Comparison of ENCODE assay signal across 1 cellular context in genomic region chr7:74306737-74307469, GRCh38.
TF ChIP-seq lines count a peak whose summit lies in the region.

No MANE protein-coding gene starts in this region.

TF ChIP-seq in SK-N-SH, 30 proteins besides CTCF, POLR2A, EP300 and RAD21 (continued from another document):
- TF ChIP-seq FOSL2 (IDR thresholded peaks at IDR 0.05; ENCODE audit: borderline replicate concordance, low read depth) (peak; percentile 71; the same call in 1 of the 2 replicates), REST (IDR thresholded peaks at IDR 0.05; ENCODE audit: low read depth, low read length) (0 out of 2 replicates have a peak, but pooled peaks have one; percentile 15), MXI1 (IDR thresholded peaks at IDR 0.05; ENCODE audit: low read depth, low read length) (no peak), JUND (IDR thresholded peaks at IDR 0.05) (peak; percentile 63; the same call in 1 of the 2 replicates), TCF12 (IDR thresholded peaks at IDR 0.05) (peak; percentile 75), MEF2A (IDR thresholded peaks at IDR 0.05; ENCODE audit: borderline replicate concordance, low read depth) (no peak), NFIC (IDR thresholded peaks at IDR 0.05; ENCODE audit: borderline replicate concordance) (peak; percentile 89), CHD2 (IDR thresholded peaks at IDR 0.05; ENCODE audit: low read length, partially characterized antibody) (no peak), PBX3 (IDR thresholded peaks at IDR 0.05) (peak; percentile 73), ZBTB33 (IDR thresholded peaks at IDR 0.05; ENCODE audit: borderline replicate concordance, low read depth) (no peak), GATA2 (CRISPR knock-in tag; IDR thresholded peaks at IDR 0.05) (no peak), SMC3 (IDR thresholded peaks at IDR 0.05; ENCODE audit: low read depth, low read length) (no peak), RCOR1 (IDR thresholded peaks at IDR 0.05; ENCODE audit: low read length) (no peak), FOXJ3 (CRISPR knock-in tag; IDR thresholded peaks at IDR 0.05) (no peak), EZH2phosphoT487 (IDR thresholded peaks at IDR 0.05; ENCODE audit: borderline replicate concordance, low read depth) (no peak), NRF1 (IDR thresholded peaks at IDR 0.05; ENCODE audit: low read depth, low read length) (no peak), TAF1 (IDR thresholded peaks at IDR 0.05; ENCODE audit: borderline replicate concordance, low read depth, low read length) (no peak), POLR2AphosphoS5 (IDR thresholded peaks at IDR 0.05; ENCODE audit: low read depth, low read length) (no peak), SIN3A (IDR thresholded peaks at IDR 0.05; ENCODE audit: borderline replicate concordance, low read depth, low read length) (no peak; the same call in 1 of the 2 replicates)
